1 cellular context compared by ENCODE assay signal in the genomic region with DNA sequence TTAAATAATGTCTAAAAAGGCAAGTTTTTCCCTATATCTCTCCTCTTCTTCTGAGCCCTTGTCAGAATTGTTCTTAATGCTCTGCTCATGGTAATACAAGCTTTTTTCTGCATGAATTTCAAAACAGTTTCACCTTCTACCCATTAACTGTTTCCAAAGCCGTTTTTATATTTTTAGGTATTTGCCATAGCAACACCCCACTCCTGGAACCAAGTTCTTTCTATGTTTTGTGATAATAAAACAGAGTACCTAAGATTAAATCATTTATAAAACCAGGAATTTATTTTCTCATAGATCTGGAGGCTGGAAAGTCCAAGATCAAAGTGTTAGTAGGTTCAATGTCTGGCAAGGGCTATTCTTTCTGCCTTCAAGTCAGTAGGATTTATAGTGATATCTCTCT.
TF ChIP-seq lines count a peak whose summit lies in the region.

No MANE protein-coding gene starts in this region.

TF ChIP-seq in HEK293, 187 proteins besides CTCF, POLR2A, EP300 and RAD21 (continued from another document):
- TF ChIP-seq ZNF518A (tag by site-specific recombination; conservative IDR thresholded peaks at IDR 0.05; ENCODE audit: low read depth): no peak
- peak; percentile 76 for TF ChIP-seq ZNF707 (tag by site-specific recombination; IDR thresholded peaks at IDR 0.05)
